ENCODE assay signal across 20 cellular contexts in the genomic region with DNA sequence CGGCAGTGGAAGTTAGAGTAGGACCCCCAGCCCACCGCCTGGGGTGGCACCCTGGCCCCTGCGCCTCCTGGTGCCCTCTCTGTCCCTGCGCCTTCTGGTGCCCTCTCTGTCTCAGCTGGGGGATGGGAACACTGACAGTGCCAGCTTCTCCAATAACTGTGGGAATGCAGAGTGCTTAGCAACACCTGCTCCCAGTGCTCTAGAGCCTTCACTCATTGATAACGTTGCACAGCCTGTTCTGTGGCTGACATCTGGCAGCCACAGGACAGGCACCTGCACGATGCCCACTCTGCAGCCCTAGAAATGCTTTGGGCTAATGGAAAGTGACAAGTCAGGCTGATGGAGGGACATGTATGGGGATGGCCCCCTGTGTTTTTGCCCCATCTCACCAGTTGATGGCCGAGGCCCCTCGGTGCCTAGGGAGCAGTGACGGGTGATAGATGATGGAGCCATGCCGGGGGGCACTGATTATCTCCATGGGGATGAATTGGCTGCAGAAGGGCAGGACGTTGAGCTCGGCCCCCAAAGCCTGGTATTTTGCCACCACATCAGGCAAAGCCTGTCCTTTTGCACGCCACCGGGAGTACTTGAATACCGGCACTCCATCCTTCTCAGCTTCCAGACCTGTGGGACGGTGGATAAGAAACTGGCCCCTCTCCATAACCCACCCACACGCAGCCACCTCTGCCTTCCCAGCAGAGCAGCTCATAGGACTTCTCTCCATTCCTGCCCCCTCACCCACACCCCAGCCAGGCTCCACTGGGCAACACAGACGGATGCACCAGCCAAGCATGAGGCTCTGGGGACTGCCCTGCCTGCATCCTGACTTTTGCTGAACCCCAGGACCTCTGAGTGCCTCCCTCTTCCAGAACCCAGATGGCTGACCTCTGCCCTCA. TPM values are rescaled to one million over a fixed set of nuclear protein-coding genes. Genes with fewer than 3 reads are reported as not detected.
A peak's percentile ranks its signal among the peaks of the same experiment; 100 is the strongest.
DNase-seq lines count a peak whose midpoint lies in the region; ATAC-seq and TF ChIP-seq lines count a peak whose summit lies in the region.
"Had no signal": no experiment of that assay in that cellular context is flagged by ENCODE, and none has a peak within 500 bp of the region (broad histone marks: within the 10 kb centered on the region; RNA-seq: fewer than 3 reads in every experiment).

No MANE protein-coding gene starts in this region.

- no peak for TF ChIP-seq POLR2A in spleen (IDR thresholded peaks at IDR 0.05)

- 82 to 90% (median 86%) methylated on average over 18 of the region's 18 CpGs for WGBS in spleen, 5 donors

- H3K27me3 ChIP-seq in spleen (replicated peaks in 1 of 7) = peaks cover 0 to 3% (median 0%) of the 10 kb centered on the region in 7 donors
- H3K27me3 ChIP-seq: SJSA1 had no signal

- H3K4me3 ChIP-seq in spleen = no peak overlapping the region
- H3K4me3 ChIP-seq: GM23338, SJSA1 had no signal

- no peaks in the 10 kb centered on the region for H3K36me3 ChIP-seq in spleen
- H3K36me3 ChIP-seq: SJSA1 had no signal

- TF ChIP-seq CTCF in spleen (IDR thresholded peaks at IDR 0.05 in 8 of 11, conservative IDR thresholded peaks at IDR 0.05 in 3 of 11) = no peak

- H3K27ac ChIP-seq in spleen = no peak overlapping the region
- H3K27ac ChIP-seq: KMS-11, RWPE1, SJSA1 had no signal

- DNase-seq in NCI-H2171 treated with DMSO at 0.1 percent for 48 hours (lab: John Stamatoyannopoulos, UW) (peak; percentile 22), NCI-H2171 (lab: John Stamatoyannopoulos, UW) (no peak), NCI-H510A treated with DMSO at 0.1 percent for 48 hours (lab: John Stamatoyannopoulos, UW) (peak; percentile 1), mesenteric fat pad (ENCODE audit: low spot score) (peak; percentile 69), spleen (peak; percentile 51), NCI-H1436 treated with DMSO at 0.1 percent for 48 hours (lab: John Stamatoyannopoulos, UW) (no peak)
- DNase-seq: GF-D8, HFFc6, NCI-H1092, NCI-H1694, NCI-H2107, NCI-H526 had no signal

- no peaks in the 10 kb centered on the region for H3K4me1 ChIP-seq in spleen
- H3K4me1 ChIP-seq: SJSA1 had no signal

- ATAC-seq in GM18907 (IDR thresholded peaks at IDR 0.05; ENCODE audit: unreplicated experiment) (no peak), HG02973 (IDR thresholded peaks at IDR 0.05; ENCODE audit: unreplicated experiment) (no peak)
- ATAC-seq: GM23338, HepG2 had no signal

- H3K9me3 ChIP-seq in spleen = peaks cover 0 to 3% (median 0%) of the 10 kb centered on the region in 8 donors
- H3K9me3 ChIP-seq: SJSA1 had no signal

- intact Hi-C loops in spleen (cut with DNase I; ENCODE audit: low total_unique reads) = no loop called here

RNA-seq across cellular contexts. Expression of gene ALDH1L1, which starts 22.1 kb away (rescaled TPM):
- total RNA-seq in mesenteric fat pad (105 TPM), spleen (1 to 10 TPM in 1 of 7 donors, under 1 TPM in 3, not detected in 3; 0.09 to 1.3 (median 0.38) TPM)
- polyA plus RNA-seq in spleen = under 1 TPM; 0.13 to 0.35 (median 0.29) TPM
- total RNA-seq: A172, SJSA1 had no signal

Comparison
In these comparisons a context has a peak if more than half of its experiments do, and no peak if none do; other contexts are left out.
1. DNase-seq: peak in NCI-H2171 treated with DMSO at 0.1 percent for 48 hours (single experiment), NCI-H510A treated with DMSO at 0.1 percent for 48 hours (single experiment), mesenteric fat pad (single experiment) and spleen (single experiment); none in NCI-H2171 (single experiment) and NCI-H1436 treated with DMSO at 0.1 percent for 48 hours (single experiment).
2. RNA of gene ALDH1L1, which starts 22.1 kb away (total RNA-seq): 105 TPM in mesenteric fat pad (single experiment); 0.09 to 1.3 TPM in spleen; every median in the first group is over 10 times any median in the second.